8 cellular contexts compared by ENCODE assay signal in genomic region chr1:91022518-91022929, GRCh38. TPM values are rescaled to one million over a fixed set of nuclear protein-coding genes. Genes with fewer than 3 reads are reported as not detected.
DNase-seq lines count a peak whose midpoint lies in the region; ATAC-seq and TF ChIP-seq lines count a peak whose summit lies in the region.

No MANE protein-coding gene starts in this region.

- no peaks in the 10 kb centered on the region for H3K9me3 Mint-ChIP-seq in CD8-positive, alpha-beta memory T cell
- no peaks in the 10 kb centered on the region for H3K9me3 Mint-ChIP-seq in MCF 10A (ENCODE audit: unreplicated experiment)

- H3K9ac ChIP-seq in mucosa of rectum (ENCODE audit: low read depth in 1 of 2, low read length in 2 of 2) = peak overlapping the region; percentile 97 to 98

- H3K4me1 ChIP-seq in CD8-positive, alpha-beta memory T cell (ENCODE audit: insufficient read depth, low read length) = peaks cover 49% of the 10 kb centered on the region
- peaks cover 20 to 22% of the 10 kb centered on the region in 2 donors for H3K4me1 ChIP-seq in mucosa of rectum (ENCODE audit: control insufficient read depth in 2 of 2, insufficient read depth in 2 of 2, low read length in 2 of 2)

- ATAC-seq in HG02938 (IDR thresholded peaks at IDR 0.05; ENCODE audit: unreplicated experiment) = peak; percentile 3
- ATAC-seq in GM21381 (IDR thresholded peaks at IDR 0.05; ENCODE audit: unreplicated experiment) = no peak
- ATAC-seq in HG03025 (IDR thresholded peaks at IDR 0.05; ENCODE audit: low FRiP score, unreplicated experiment) = no peak

- H3K36me3 Mint-ChIP-seq in CD8-positive, alpha-beta memory T cell = peaks cover 0 to 29% (median 0%) of the 10 kb centered on the region in 3 donors
- peaks cover 12% of the 10 kb centered on the region for H3K36me3 Mint-ChIP-seq in MCF 10A (ENCODE audit: insufficient read depth, unreplicated experiment)

- H3K36me3 ChIP-seq in CD8-positive, alpha-beta memory T cell (ENCODE audit: insufficient read depth, low read length) = no peaks in the 10 kb centered on the region
- H3K36me3 ChIP-seq in mucosa of rectum (ENCODE audit: control insufficient read depth in 2 of 2, insufficient read depth in 2 of 2, low read length in 2 of 2) = no peaks in the 10 kb centered on the region

- H3K27me3 ChIP-seq in CD8-positive, alpha-beta memory T cell (ENCODE audit: insufficient read depth, low read length, poor library complexity, severe bottlenecking) = no peaks in the 10 kb centered on the region
- no peaks in the 10 kb centered on the region for H3K27me3 ChIP-seq in mucosa of rectum (ENCODE audit: control insufficient read depth in 2 of 2, insufficient read depth in 2 of 2, low read length in 2 of 2)

- H3K27me3 Mint-ChIP-seq in CD8-positive, alpha-beta memory T cell = no peaks in the 10 kb centered on the region
- no peaks in the 10 kb centered on the region for H3K27me3 Mint-ChIP-seq in MCF 10A (ENCODE audit: insufficient read depth, unreplicated experiment)

- POLR2A ChIA-PET in CD8-positive, alpha-beta memory T cell (lab: Charles Lee) = interaction anchor here (0.7 to 1.0 kb wide), 5 partner anchors 12 to 1809 kb away, joined by 3 to 5 read pairs (median 3); partner anchors contain the start of gene RPL5
- POLR2A ChIA-PET in MCF 10A (lab: Yijun Ruan, JAX) = interaction anchor here (0.6 to 3.0 kb wide), 11 partner anchors 10 to 1051 kb away, joined by 3 to 11 read pairs (median 3); no protein-coding TSS in a partner anchor

- H3K9me3 ChIP-seq in CD8-positive, alpha-beta memory T cell (ENCODE audit: low read length) = no peaks in the 10 kb centered on the region
- no peaks in the 10 kb centered on the region for H3K9me3 ChIP-seq in mucosa of rectum (ENCODE audit: control insufficient read depth in 2 of 2, low read length in 2 of 2)

- intact Hi-C loops in MCF 10A (cut with micrococcal nuclease) = loop anchor here (10.0 kb wide), 2 partner anchors 438 to 898 kb away; no protein-coding TSS in a partner anchor

- DNase-seq in CD8-positive, alpha-beta memory T cell = no peak
- DNase-seq in MCF 10A (ENCODE audit: unreplicated experiment) (no peak), 8988T (no peak), HuH-7.5 (ENCODE audit: low spot score) (no peak)

- peaks cover 51 to 62% (median 57%) of the 10 kb centered on the region in 3 donors for H3K4me1 Mint-ChIP-seq in CD8-positive, alpha-beta memory T cell
- peaks cover 10% of the 10 kb centered on the region for H3K4me1 Mint-ChIP-seq in MCF 10A (ENCODE audit: insufficient read depth, unreplicated experiment)

- no peak for TF ChIP-seq CTCF in MCF 10A (IDR thresholded peaks at IDR 0.05; ENCODE audit: unreplicated experiment)

- peak overlapping the region; percentile 58 for H3K4me3 ChIP-seq in CD8-positive, alpha-beta memory T cell (ENCODE audit: low read length)
- peak overlapping the region; percentile 92 to 93 for H3K4me3 ChIP-seq in mucosa of rectum (ENCODE audit: low read length in 2 of 2)

- H3K4me3 Mint-ChIP-seq in CD8-positive, alpha-beta memory T cell = peak overlapping the region; percentile 80 to 98 (median 94)
- peak overlapping the region; percentile 89 for H3K4me3 Mint-ChIP-seq in MCF 10A (ENCODE audit: unreplicated experiment)

- peak overlapping the region; percentile 82 to 100 (median 98) for H3K27ac Mint-ChIP-seq in CD8-positive, alpha-beta memory T cell
- peak overlapping the region; percentile 100 for H3K27ac Mint-ChIP-seq in MCF 10A (ENCODE audit: low read depth, unreplicated experiment)

- CTCF ChIA-PET in CD8-positive, alpha-beta memory T cell (lab: Charles Lee) = interaction anchor here (1.3 kb wide), 1 partner anchor 12 kb away, joined by 3 read pairs; no protein-coding TSS in a partner anchor
- CTCF ChIA-PET in MCF 10A (lab: Yijun Ruan, JAX) = interaction anchor here (0.6 kb wide), 1 partner anchor 19 kb away, joined by 3 read pairs; no protein-coding TSS in a partner anchor

- peak overlapping the region; percentile 97 for H3K27ac ChIP-seq in CD8-positive, alpha-beta memory T cell (ENCODE audit: low read depth, low read length)
- H3K27ac ChIP-seq in mucosa of rectum (ENCODE audit: low read depth in 2 of 2, low read length in 2 of 2) = peak overlapping the region; percentile 99

- BruUV-seq in MCF 10A (replicated peaks; lab: Mats Ljungman, UMichigan) = no TSS peak

RNA-seq across cellular contexts. Expression of gene ZNF644, which starts 0.7 kb away (rescaled TPM):
- total RNA-seq in CD8-positive, alpha-beta memory T cell = 10 to 100 TPM; 49.4 to 49.7 TPM
- 50.7 TPM for polyA plus RNA-seq in CD8-positive, alpha-beta memory T cell
- 43.5 and 46.2 TPM in 2 replicates for total RNA-seq in MCF 10A (2022)
